In genomic region chr11:17921620-17922473, GRCh38 we compare ENCODE assay signal across 11 cellular contexts.
DNase-seq lines count a peak whose midpoint lies in the region; ATAC-seq and TF ChIP-seq lines count a peak whose summit lies in the region.
"Had no signal": no experiment of that assay in that cellular context is flagged by ENCODE, and none has a peak within 500 bp of the region (broad histone marks: within the 10 kb centered on the region; RNA-seq: fewer than 3 reads in every experiment).

No MANE protein-coding gene starts in this region.

- peaks cover 0 to 6% (median 2%) of the 10 kb centered on the region in 4 donors for H3K4me1 Mint-ChIP-seq in CD4-positive, alpha-beta memory T cell
- peaks cover 2% of the 10 kb centered on the region for H3K4me1 Mint-ChIP-seq in activated naive CD8-positive, alpha-beta T cell treated with anti-CD3 and anti-CD28 coated beads for 36 hours
- no peaks in the 10 kb centered on the region for H3K4me1 Mint-ChIP-seq in activated CD8-positive, alpha-beta memory T cell treated with anti-CD3 and anti-CD28 coated beads, Interleukin-2, amount 10 ng/mL, durations not matched to agents 7 days and 5 days

- POLR2A ChIA-PET in CD4-positive, alpha-beta memory T cell (lab: Charles Lee; ENCODE audit: partially characterized antibody) = no interaction called here

- H3K4me2 ChIP-seq in Loucy (ENCODE audit: low read depth, low read length, poor library complexity, severe bottlenecking) (peak overlapping the region; percentile 56), osteoblast (ENCODE audit: insufficient read depth, low read length) (peak overlapping the region; percentile 51)

- H3K79me2 ChIP-seq in Loucy (ENCODE audit: insufficient read depth, low read length) (no peaks in the 10 kb centered on the region), osteoblast (ENCODE audit: insufficient read depth, low read length) (no peaks in the 10 kb centered on the region)

- no peaks in the 10 kb centered on the region for H3K4me1 ChIP-seq in CD4-positive, alpha-beta memory T cell (ENCODE audit: insufficient read depth, low read length)
- peaks cover 15% of the 10 kb centered on the region for H3K4me1 ChIP-seq in Loucy (ENCODE audit: insufficient read depth, low read length, poor library complexity, severe bottlenecking)
- H3K4me1 ChIP-seq in osteoblast (ENCODE audit: insufficient read depth, low read length) = peaks cover 9% of the 10 kb centered on the region

- 0 out of 2 replicates have a peak overlapping the region, but pooled peaks have one; percentile 1 for H2AFZ ChIP-seq in Loucy (ENCODE audit: low read length)
- no peak overlapping the region for H2AFZ ChIP-seq in osteoblast (ENCODE audit: low read length)

- H3K27ac ChIP-seq in CD4-positive, alpha-beta memory T cell (ENCODE audit: low read depth, low read length) = no peak overlapping the region
- no peak overlapping the region for H3K27ac ChIP-seq in osteoblast (ENCODE audit: low read depth, low read length)
- no peak overlapping the region for H3K27ac ChIP-seq in substantia nigra (ENCODE audit: low read depth, low read length, poor library complexity, severe bottlenecking)

- H3K36me3 Mint-ChIP-seq in CD4-positive, alpha-beta memory T cell = peaks cover 60 to 66% of the 10 kb centered on the region in 2 donors
- peaks cover 19% of the 10 kb centered on the region for H3K36me3 Mint-ChIP-seq in activated naive CD8-positive, alpha-beta T cell treated with anti-CD3 and anti-CD28 coated beads for 36 hours
- peaks cover 2% of the 10 kb centered on the region for H3K36me3 Mint-ChIP-seq in activated CD8-positive, alpha-beta memory T cell treated with anti-CD3 and anti-CD28 coated beads, Interleukin-2, amount 10 ng/mL, durations not matched to agents 7 days and 5 days

- CTCF ChIA-PET in CD4-positive, alpha-beta memory T cell (lab: Charles Lee; ENCODE audit: partially characterized antibody) = no interaction called here
- CTCF ChIA-PET in activated CD8-positive, alpha-beta memory T cell treated with anti-CD3 and anti-CD28 coated beads, Interleukin-2, amount 10 ng/mL, durations not matched to agents 7 days and 5 days (lab: Charles Lee) = no interaction called here

- no peaks in the 10 kb centered on the region for H3K9me3 ChIP-seq in CD4-positive, alpha-beta memory T cell (ENCODE audit: control insufficient read depth in 1 of 2, low read length in 2 of 2)
- no peaks in the 10 kb centered on the region for H3K9me3 ChIP-seq in Loucy (ENCODE audit: insufficient read depth, low read depth, low read length)
- H3K9me3 ChIP-seq in osteoblast (ENCODE audit: low read depth, low read length) = no peaks in the 10 kb centered on the region

- DNase-seq in CD4-positive, alpha-beta memory T cell = no peak
- DNase-seq in choroid plexus epithelial cell (ENCODE audit: low read depth) = peak; percentile 92
- peak; percentile 17 for DNase-seq in osteoblast (ENCODE audit: insufficient read length, low spot score, missing footprints)
- no peak for DNase-seq in NCI-H1105 treated with DMSO at 0.1 percent for 48 hours (lab: John Stamatoyannopoulos, UW)
- no peak for DNase-seq in activated naive CD8-positive, alpha-beta T cell treated with anti-CD3 and anti-CD28 coated beads for 36 hours
- no peak for DNase-seq in substantia nigra (lab: John Stamatoyannopoulos, UW)
- no peak for DNase-seq in activated CD8-positive, alpha-beta memory T cell treated with anti-CD3 and anti-CD28 coated beads, Interleukin-2, amount 10 ng/mL, durations not matched to agents 7 days and 5 days
- DNase-seq: activated CD4-positive, alpha-beta T cell treated with anti-CD3 and anti-CD28 coated beads for 4 hours; NK-92 treated with Interleukin-12 subunit alpha and Interleukin-12 subunit beta, amount 100 ng/mL, for 24 hours had no signal

- H3K27ac Mint-ChIP-seq in CD4-positive, alpha-beta memory T cell = peak overlapping the region in 4 of 7 donors; percentile 4 to 53 (median 31)
- no peak overlapping the region for H3K27ac Mint-ChIP-seq in activated naive CD8-positive, alpha-beta T cell treated with anti-CD3 and anti-CD28 coated beads for 36 hours
- no peak overlapping the region for H3K27ac Mint-ChIP-seq in activated CD8-positive, alpha-beta memory T cell treated with anti-CD3 and anti-CD28 coated beads, Interleukin-2, amount 10 ng/mL, durations not matched to agents 7 days and 5 days
- H3K27ac Mint-ChIP-seq: stimulated activated naive CD8-positive, alpha-beta T cell treated with anti-CD3 and anti-CD28 coated beads, Interleukin-15, Interleukin-2, amounts not matched to agents 100 ng/mL and 50 ng/mL, for 24 hours had no signal

- H4K20me1 ChIP-seq in Loucy (ENCODE audit: insufficient read depth, low read length, poor library complexity, severe bottlenecking) = no peaks in the 10 kb centered on the region
- H4K20me1 ChIP-seq in osteoblast (ENCODE audit: insufficient read depth, low read length) = no peaks in the 10 kb centered on the region

- no peaks in the 10 kb centered on the region for H3K27me3 Mint-ChIP-seq in CD4-positive, alpha-beta memory T cell
- no peaks in the 10 kb centered on the region for H3K27me3 Mint-ChIP-seq in activated naive CD8-positive, alpha-beta T cell treated with anti-CD3 and anti-CD28 coated beads for 36 hours
- H3K27me3 Mint-ChIP-seq in activated CD8-positive, alpha-beta memory T cell treated with anti-CD3 and anti-CD28 coated beads, Interleukin-2, amount 10 ng/mL, durations not matched to agents 7 days and 5 days = no peaks in the 10 kb centered on the region
- H3K27me3 Mint-ChIP-seq: stimulated activated naive CD8-positive, alpha-beta T cell treated with anti-CD3 and anti-CD28 coated beads, Interleukin-15, Interleukin-2, amounts not matched to agents 100 ng/mL and 50 ng/mL, for 24 hours had no signal

- H3K27me3 ChIP-seq in CD4-positive, alpha-beta memory T cell (ENCODE audit: insufficient read depth, low read length) = no peaks in the 10 kb centered on the region
- H3K27me3 ChIP-seq in Loucy (ENCODE audit: insufficient read depth, low read length, poor library complexity, severe bottlenecking) = no peaks in the 10 kb centered on the region
- H3K27me3 ChIP-seq in osteoblast (ENCODE audit: insufficient read depth, low read length) = no peaks in the 10 kb centered on the region

- H3K36me3 ChIP-seq in CD4-positive, alpha-beta memory T cell (ENCODE audit: insufficient read depth, low read length) = peaks cover 16% of the 10 kb centered on the region
- peaks cover 15% of the 10 kb centered on the region; the same call in 1 of the 2 replicates for H3K36me3 ChIP-seq in Loucy (ENCODE audit: insufficient read depth, low read length)
- H3K36me3 ChIP-seq in osteoblast (ENCODE audit: insufficient read depth, low read length) = no peaks in the 10 kb centered on the region

- H3K9me2 ChIP-seq in Loucy (replicated peaks; ENCODE audit: low read depth, low read length) = no peaks in the 10 kb centered on the region

- no peak overlapping the region for H3K4me3 ChIP-seq in CD4-positive, alpha-beta memory T cell (ENCODE audit: low read length in 2 of 2)
- H3K4me3 ChIP-seq in Loucy (ENCODE audit: low read length, poor library complexity, severe bottlenecking) = peak overlapping the region; percentile 32
- H3K4me3 ChIP-seq in choroid plexus epithelial cell (ENCODE audit: low read depth, low read length) = no peak overlapping the region
- no peak overlapping the region for H3K4me3 ChIP-seq in osteoblast (ENCODE audit: insufficient read depth, low read length)

- no peak overlapping the region for H3K4me3 Mint-ChIP-seq in CD4-positive, alpha-beta memory T cell
- H3K4me3 Mint-ChIP-seq in activated naive CD8-positive, alpha-beta T cell treated with anti-CD3 and anti-CD28 coated beads for 36 hours = no peak overlapping the region
- H3K4me3 Mint-ChIP-seq in activated CD8-positive, alpha-beta memory T cell treated with anti-CD3 and anti-CD28 coated beads, Interleukin-2, amount 10 ng/mL, durations not matched to agents 7 days and 5 days = no peak overlapping the region
- H3K4me3 Mint-ChIP-seq: stimulated activated naive CD8-positive, alpha-beta T cell treated with anti-CD3 and anti-CD28 coated beads, Interleukin-15, Interleukin-2, amounts not matched to agents 100 ng/mL and 50 ng/mL, for 24 hours had no signal

- ATAC-seq in activated CD8-positive, alpha-beta memory T cell treated with anti-CD3 and anti-CD28 coated beads, Interleukin-2, amount 10 ng/mL, durations not matched to agents 7 days and 5 days = no peak

- no peak overlapping the region for H3K9ac ChIP-seq in Loucy (ENCODE audit: low read depth, low read length, poor library complexity, severe bottlenecking)

- no peaks in the 10 kb centered on the region for H3K9me3 Mint-ChIP-seq in CD4-positive, alpha-beta memory T cell
- no peaks in the 10 kb centered on the region for H3K9me3 Mint-ChIP-seq in activated naive CD8-positive, alpha-beta T cell treated with anti-CD3 and anti-CD28 coated beads for 36 hours
- no peaks in the 10 kb centered on the region for H3K9me3 Mint-ChIP-seq in activated CD8-positive, alpha-beta memory T cell treated with anti-CD3 and anti-CD28 coated beads, Interleukin-2, amount 10 ng/mL, durations not matched to agents 7 days and 5 days (ENCODE audit: low read depth)
- H3K9me3 Mint-ChIP-seq: stimulated activated naive CD8-positive, alpha-beta T cell treated with anti-CD3 and anti-CD28 coated beads, Interleukin-15, Interleukin-2, amounts not matched to agents 100 ng/mL and 50 ng/mL, for 24 hours had no signal

- TF ChIP-seq CTCF in Loucy (conservative IDR thresholded peaks at IDR 0.05; ENCODE audit: low read length) = no peak
- no peak for TF ChIP-seq CTCF in choroid plexus epithelial cell (conservative IDR thresholded peaks at IDR 0.05; ENCODE audit: low read depth, low read length)
- TF ChIP-seq CTCF in osteoblast (IDR thresholded peaks at IDR 0.05; ENCODE audit: extremely low read depth, low read depth, low read length) = no peak

- intact Hi-C loops in CD4-positive, alpha-beta memory T cell (cut with micrococcal nuclease) = no loop called here

- H3F3A ChIP-seq in Loucy (ENCODE audit: low read depth) = no peaks in the 10 kb centered on the region

Comparison
In these comparisons a context has a peak if more than half of its experiments do, and no peak if none do; other contexts are left out.
1. DNase-seq: peak in choroid plexus epithelial cell (single experiment) and osteoblast (single experiment); none in CD4-positive, alpha-beta memory T cell (0 of 5), NCI-H1105 treated with DMSO at 0.1 percent for 48 hours (single experiment), activated naive CD8-positive, alpha-beta T cell treated with anti-CD3 and anti-CD28 coated beads for 36 hours (single experiment), substantia nigra (0 of 49) and activated CD8-positive, alpha-beta memory T cell treated with anti-CD3 and anti-CD28 coated beads, Interleukin-2, amount 10 ng/mL, durations not matched to agents 7 days and 5 days (single experiment).
2. H3K27ac Mint-ChIP-seq: peak in CD4-positive, alpha-beta memory T cell (4 of 7); none in activated naive CD8-positive, alpha-beta T cell treated with anti-CD3 and anti-CD28 coated beads for 36 hours (single experiment) and activated CD8-positive, alpha-beta memory T cell treated with anti-CD3 and anti-CD28 coated beads, Interleukin-2, amount 10 ng/mL, durations not matched to agents 7 days and 5 days (single experiment).